In genomic region chr22:21981874-21982273, GRCh38 we compare ENCODE assay signal across 8 cellular contexts. TPM values are rescaled to one million over a fixed set of nuclear protein-coding genes. Genes with fewer than 3 reads are reported as not detected.
DNase-seq lines count a peak whose midpoint lies in the region; ATAC-seq and TF ChIP-seq lines count a peak whose summit lies in the region.

No MANE protein-coding gene starts in this region.

- WGBS in esophagus muscularis mucosa = 54% methylated on average over 2 of the region's 2 CpGs

- H3K27me3 ChIP-seq in CD8-positive, alpha-beta T cell (ENCODE audit: insufficient read depth, low read length) = no peaks in the 10 kb centered on the region
- H3K27me3 ChIP-seq in Peyer's patch (no peaks in the 10 kb centered on the region), esophagus muscularis mucosa (no peaks in the 10 kb centered on the region), osteoblast (ENCODE audit: insufficient read depth, low read length) (no peaks in the 10 kb centered on the region)

- intact Hi-C loops in CD8-positive, alpha-beta T cell (cut with DNase I, micrococcal nuclease) = loop anchor here in 1 of 2 experiments (2.0 kb wide), 2 partner anchors 29 to 43 kb away; partner anchors contain the start of gene PPM1F
- intact Hi-C loops in esophagus muscularis mucosa (cut with DNase I) = no loop called here

- peaks cover 54% of the 10 kb centered on the region for H3K79me2 ChIP-seq in osteoblast (ENCODE audit: insufficient read depth, low read length)

- peaks cover 16% of the 10 kb centered on the region for H3K36me3 Mint-ChIP-seq in CD8-positive, alpha-beta T cell

- H3K9me3 ChIP-seq in CD8-positive, alpha-beta T cell (ENCODE audit: low read length) = no peaks in the 10 kb centered on the region
- H3K9me3 ChIP-seq in Peyer's patch (no peaks in the 10 kb centered on the region), esophagus muscularis mucosa (no peaks in the 10 kb centered on the region), osteoblast (ENCODE audit: low read depth, low read length) (no peaks in the 10 kb centered on the region)

- H3K36me3 ChIP-seq in CD8-positive, alpha-beta T cell (ENCODE audit: insufficient read depth, low read length) = no peaks in the 10 kb centered on the region
- H3K36me3 ChIP-seq in Peyer's patch (no peaks in the 10 kb centered on the region), esophagus muscularis mucosa (peaks cover 0 to 11% (median 3%) of the 10 kb centered on the region in 4 donors), osteoblast (ENCODE audit: insufficient read depth, low read length) (no peaks in the 10 kb centered on the region)

- peak overlapping the region; percentile 98 for H3K4me2 ChIP-seq in osteoblast (ENCODE audit: insufficient read depth, low read length)

- no peak for ATAC-seq in CD8-positive, alpha-beta T cell
- ATAC-seq in HG02973 (IDR thresholded peaks at IDR 0.05; ENCODE audit: unreplicated experiment) = no peak

- DNase-seq in CD8-positive, alpha-beta T cell = no peak
- DNase-seq in Peyer's patch = no peak
- DNase-seq in esophagus muscularis mucosa (ENCODE audit: extremely low spot score) = no peak
- peak; percentile 68 for DNase-seq in osteoblast (ENCODE audit: insufficient read length, low spot score, missing footprints)
- DNase-seq in NCI-H1105 (lab: John Stamatoyannopoulos, UW) = no peak
- no peak for DNase-seq in COR-L47 (lab: John Stamatoyannopoulos, UW)
- DNase-seq in NCI-H82 treated with DMSO at 0.1 percent for 48 hours (lab: John Stamatoyannopoulos, UW; ENCODE audit: unreplicated experiment) = no peak

- peak overlapping the region; percentile 90 for H2AFZ ChIP-seq in osteoblast (ENCODE audit: low read length)

- H3K9me3 Mint-ChIP-seq in CD8-positive, alpha-beta T cell = no peaks in the 10 kb centered on the region

- peak overlapping the region; percentile 93 for H3K4me3 ChIP-seq in CD8-positive, alpha-beta T cell (ENCODE audit: low read depth, low read length)
- H3K4me3 ChIP-seq in Peyer's patch (peak overlapping the region; percentile 81 to 98 (median 92)), esophagus muscularis mucosa (peak overlapping the region; percentile 80 to 87 (median 84)), osteoblast (ENCODE audit: insufficient read depth, low read length) (peak overlapping the region; percentile 99)

- peak overlapping the region; percentile 78 for H3K27ac ChIP-seq in CD8-positive, alpha-beta T cell (ENCODE audit: low read depth, low read length)
- H3K27ac ChIP-seq in Peyer's patch (peak overlapping the region; percentile 66 to 82 (median 80)), esophagus muscularis mucosa (replicated peaks in 1 of 4) (peak overlapping the region; percentile 80 to 85 (median 82)), osteoblast (ENCODE audit: low read depth, low read length) (peak overlapping the region; percentile 83)

- peaks cover 15% of the 10 kb centered on the region for H3K4me1 ChIP-seq in CD8-positive, alpha-beta T cell (ENCODE audit: insufficient read depth, low read length)
- H3K4me1 ChIP-seq in Peyer's patch (peaks cover 0 to 11% (median 4%) of the 10 kb centered on the region in 4 donors), esophagus muscularis mucosa (peaks cover 11 to 26% (median 25%) of the 10 kb centered on the region in 4 donors), osteoblast (ENCODE audit: insufficient read depth, low read length) (peaks cover 8% of the 10 kb centered on the region)

- TF ChIP-seq POLR2A in Peyer's patch (IDR thresholded peaks at IDR 0.05) (no peak), esophagus muscularis mucosa (IDR thresholded peaks at IDR 0.05; ENCODE audit: low read depth) (no peak)

- POLR2A ChIA-PET in CD8-positive, alpha-beta T cell (lab: Charles Lee) = interaction anchor here (1.0 to 1.6 kb wide), 2 partner anchors 10 to 12 kb away, joined by 3 to 6 read pairs; no protein-coding TSS in a partner anchor

- peaks cover 47% of the 10 kb centered on the region for H3K4me1 Mint-ChIP-seq in CD8-positive, alpha-beta T cell (ENCODE audit: low read depth)

- no peaks in the 10 kb centered on the region for H3K27me3 Mint-ChIP-seq in CD8-positive, alpha-beta T cell (ENCODE audit: low read depth)

- no peak for TF ChIP-seq EP300 in esophagus muscularis mucosa (IDR thresholded peaks at IDR 0.05)

- CTCF ChIA-PET in CD8-positive, alpha-beta T cell (lab: Charles Lee) = interaction anchor here (1.3 to 2.5 kb wide), 4 partner anchors 9 to 45 kb away, joined by 4 to 15 read pairs (median 8); partner anchors contain the start of gene PPM1F

- no peak for TF ChIP-seq CTCF in CD8-positive, alpha-beta T cell (IDR thresholded peaks at IDR 0.05)
- TF ChIP-seq CTCF in Peyer's patch (IDR thresholded peaks at IDR 0.05) (no peak), esophagus muscularis mucosa (IDR thresholded peaks at IDR 0.05) (no peak), osteoblast (IDR thresholded peaks at IDR 0.05; ENCODE audit: extremely low read depth, low read depth, low read length) (no peak)

- peak overlapping the region; percentile 89 for H3K27ac Mint-ChIP-seq in CD8-positive, alpha-beta T cell

- H3K4me3 Mint-ChIP-seq in CD8-positive, alpha-beta T cell = peak overlapping the region; percentile 87

- H4K20me1 ChIP-seq in osteoblast (ENCODE audit: insufficient read depth, low read length) = peaks cover 21% of the 10 kb centered on the region

RNA-seq across cellular contexts. Expression of gene TOP3B, which starts 0.7 kb away (rescaled TPM):
- 10 to 100 TPM; 71.4 to 74.3 TPM for total RNA-seq in CD8-positive, alpha-beta T cell
- total RNA-seq in Peyer's patch (10 to 100 TPM; 53.6 to 91.6 (median 80.2) TPM), esophagus muscularis mucosa (10 to 100 TPM; 12.3 to 27.5 (median 20.4) TPM), osteoblast (27.9 and 33.6 TPM in 2 replicates)

RNA-seq across cellular contexts. Expression of gene PPM1F, which starts 29.2 kb away (rescaled TPM):
- 10 to 100 TPM; 12.7 to 13.5 TPM for total RNA-seq in CD8-positive, alpha-beta T cell
- total RNA-seq in Peyer's patch (10 to 100 TPM; 13.8 to 28.9 (median 21.0) TPM), esophagus muscularis mucosa (10 to 100 TPM; 30.3 to 88.5 (median 74.1) TPM), osteoblast (22.8 and 24.5 TPM in 2 replicates)
